In genomic region chr6:139374357-139375238, GRCh38 we compare ENCODE assay signal across 1 cellular context.
TF ChIP-seq lines count a peak whose summit lies in the region.

A gene with protein sequence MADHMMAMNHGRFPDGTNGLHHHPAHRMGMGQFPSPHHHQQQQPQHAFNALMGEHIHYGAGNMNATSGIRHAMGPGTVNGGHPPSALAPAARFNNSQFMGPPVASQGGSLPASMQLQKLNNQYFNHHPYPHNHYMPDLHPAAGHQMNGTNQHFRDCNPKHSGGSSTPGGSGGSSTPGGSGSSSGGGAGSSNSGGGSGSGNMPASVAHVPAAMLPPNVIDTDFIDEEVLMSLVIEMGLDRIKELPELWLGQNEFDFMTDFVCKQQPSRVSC (minus strand): TSS chr6:139374648. CDS start chr6:139373944, 704 bp downstream.

TF ChIP-seq in HepG2, 621 proteins besides CTCF, POLR2A, EP300 and RAD21 (continued from another document and continues in another):
- TF ChIP-seq ZNF782 (CRISPR knock-in tag; IDR thresholded peaks at IDR 0.05; ENCODE audit: borderline replicate concordance) (peak; percentile 83), EHMT2 (IDR thresholded peaks at IDR 0.05; ENCODE audit: borderline replicate concordance, low read depth, low read length) (no peak; the same call in 1 of the 2 replicates), SMARCE1 (IDR thresholded peaks at IDR 0.05; ENCODE audit: borderline replicate concordance) (no peak), HOXA3 (CRISPR knock-in tag; IDR thresholded peaks at IDR 0.05) (peak; percentile 82; the same call in 1 of the 2 replicates), SAP130 (CRISPR knock-in tag; IDR thresholded peaks at IDR 0.05; ENCODE audit: low read depth) (peak; percentile 96), SSRP1 (CRISPR knock-in tag; IDR thresholded peaks at IDR 0.05) (peak; percentile 85), NAIF1 (CRISPR knock-in tag; IDR thresholded peaks at IDR 0.05; ENCODE audit: borderline replicate concordance) (peak; percentile 70; the same call in 1 of the 2 replicates), RXRB (CRISPR knock-in tag; IDR thresholded peaks at IDR 0.05; ENCODE audit: borderline replicate concordance) (peak; percentile 90), PTBP1 (IDR thresholded peaks at IDR 0.05; ENCODE audit: low read depth, low read length, poor library complexity, severe bottlenecking) (peak; percentile 54), ZFP41 (CRISPR knock-in tag; IDR thresholded peaks at IDR 0.05; ENCODE audit: borderline replicate concordance) (peak; percentile 23; the same call in 1 of the 2 replicates), ZNF589 (CRISPR knock-in tag; conservative IDR thresholded peaks at IDR 0.05) (peak; percentile 97), TOE1 (CRISPR knock-in tag; IDR thresholded peaks at IDR 0.05) (peak; percentile 95), ZNF17 (CRISPR knock-in tag; IDR thresholded peaks at IDR 0.05) (peak; percentile 74; the same call in 1 of the 2 replicates), ZNF256 (CRISPR knock-in tag; conservative IDR thresholded peaks at IDR 0.05) (peak; percentile 93), ZNF883 (CRISPR knock-in tag; IDR thresholded peaks at IDR 0.05; ENCODE audit: not compliant biosample characterization) (peak; percentile 93), ATF7 (IDR thresholded peaks at IDR 0.05) (no peak), ATF7 (CRISPR knock-in tag; IDR thresholded peaks at IDR 0.05) (peak; percentile 50; the same call in 1 of the 2 replicates), SIN3B (IDR thresholded peaks at IDR 0.05; ENCODE audit: low read length) (no peak), NFKB2 (CRISPR knock-in tag; IDR thresholded peaks at IDR 0.05; ENCODE audit: borderline replicate concordance) (peak; percentile 58; the same call in 1 of the 2 replicates), ZMYM4 (CRISPR knock-in tag; IDR thresholded peaks at IDR 0.05) (peak; percentile 99), ZSCAN21 (CRISPR knock-in tag; IDR thresholded peaks at IDR 0.05; ENCODE audit: borderline replicate concordance) (0 out of 2 replicates have a peak, but pooled peaks have one; percentile 86), RFX5 (IDR thresholded peaks at IDR 0.05; ENCODE audit: low read depth, low read length) (peak; percentile 55), ZNF562 (CRISPR knock-in tag; IDR thresholded peaks at IDR 0.05; ENCODE audit: borderline replicate concordance) (peak; percentile 88; the same call in 1 of the 2 replicates), RBAK (CRISPR knock-in tag; IDR thresholded peaks at IDR 0.05) (peak; percentile 53), PBX3 (CRISPR knock-in tag; IDR thresholded peaks at IDR 0.05; ENCODE audit: borderline replicate concordance) (no peak), ZBTB7B (CRISPR knock-in tag; IDR thresholded peaks at IDR 0.05) (peak; percentile 86), HIC2 (CRISPR knock-in tag; IDR thresholded peaks at IDR 0.05; ENCODE audit: low read depth) (peak; percentile 78; the same call in 1 of the 2 replicates), JARID2 (CRISPR knock-in tag; IDR thresholded peaks at IDR 0.05; ENCODE audit: insufficient replicate concordance) (peak; percentile 95), SOX5 (CRISPR knock-in tag; IDR thresholded peaks at IDR 0.05; ENCODE audit: borderline replicate concordance) (peak; percentile 87), HMGXB4 (CRISPR knock-in tag; IDR thresholded peaks at IDR 0.05; ENCODE audit: borderline replicate concordance in 1 of 2, low read depth in 1 of 2) (peak; percentile 82 to 90), TEAD3 (CRISPR knock-in tag; optimal IDR thresholded peaks at IDR 0.05; ENCODE audit: borderline replicate concordance) (peak; percentile 85), SIX1 (CRISPR knock-in tag; IDR thresholded peaks at IDR 0.05; ENCODE audit: borderline replicate concordance) (peak; percentile 71), ZNF317 (CRISPR knock-in tag; IDR thresholded peaks at IDR 0.05) (peak; percentile 48; the same call in 1 of the 2 replicates), YEATS2 (CRISPR knock-in tag; IDR thresholded peaks at IDR 0.05; ENCODE audit: borderline replicate concordance) (peak; percentile 84; the same call in 1 of the 2 replicates), HDAC2 (CRISPR knock-in tag; IDR thresholded peaks at IDR 0.05) (peak; percentile 88), ZNF674 (CRISPR knock-in tag; IDR thresholded peaks at IDR 0.05; ENCODE audit: low read depth) (peak; percentile 95), ZBTB8A (CRISPR knock-in tag; IDR thresholded peaks at IDR 0.05; ENCODE audit: borderline replicate concordance, low read depth) (no peak), ZBTB38 (CRISPR knock-in tag; IDR thresholded peaks at IDR 0.05) (peak; percentile 89), ZSCAN31 (CRISPR knock-in tag; IDR thresholded peaks at IDR 0.05; ENCODE audit: low read depth) (peak; percentile 99)
- TF ChIP-seq, protein P1, sequence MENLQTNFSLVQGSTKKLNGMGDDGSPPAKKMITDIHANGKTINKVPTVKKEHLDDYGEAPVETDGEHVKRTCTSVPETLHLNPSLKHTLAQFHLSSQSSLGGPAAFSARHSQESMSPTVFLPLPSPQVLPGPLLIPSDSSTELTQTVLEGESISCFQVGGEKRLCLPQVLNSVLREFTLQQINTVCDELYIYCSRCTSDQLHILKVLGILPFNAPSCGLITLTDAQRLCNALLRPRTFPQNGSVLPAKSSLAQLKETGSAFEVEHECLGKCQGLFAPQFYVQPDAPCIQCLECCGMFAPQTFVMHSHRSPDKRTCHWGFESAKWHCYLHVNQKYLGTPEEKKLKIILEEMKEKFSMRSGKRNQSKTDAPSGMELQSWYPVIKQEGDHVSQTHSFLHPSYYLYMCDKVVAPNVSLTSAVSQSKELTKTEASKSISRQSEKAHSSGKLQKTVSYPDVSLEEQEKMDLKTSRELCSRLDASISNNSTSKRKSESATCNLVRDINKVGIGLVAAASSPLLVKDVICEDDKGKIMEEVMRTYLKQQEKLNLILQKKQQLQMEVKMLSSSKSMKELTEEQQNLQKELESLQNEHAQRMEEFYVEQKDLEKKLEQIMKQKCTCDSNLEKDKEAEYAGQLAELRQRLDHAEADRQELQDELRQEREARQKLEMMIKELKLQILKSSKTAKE (CRISPR knock-in tag; IDR thresholded peaks at IDR 0.05; ENCODE audit: borderline replicate concordance): peak; percentile 74
- TF ChIP-seq, protein P2, sequence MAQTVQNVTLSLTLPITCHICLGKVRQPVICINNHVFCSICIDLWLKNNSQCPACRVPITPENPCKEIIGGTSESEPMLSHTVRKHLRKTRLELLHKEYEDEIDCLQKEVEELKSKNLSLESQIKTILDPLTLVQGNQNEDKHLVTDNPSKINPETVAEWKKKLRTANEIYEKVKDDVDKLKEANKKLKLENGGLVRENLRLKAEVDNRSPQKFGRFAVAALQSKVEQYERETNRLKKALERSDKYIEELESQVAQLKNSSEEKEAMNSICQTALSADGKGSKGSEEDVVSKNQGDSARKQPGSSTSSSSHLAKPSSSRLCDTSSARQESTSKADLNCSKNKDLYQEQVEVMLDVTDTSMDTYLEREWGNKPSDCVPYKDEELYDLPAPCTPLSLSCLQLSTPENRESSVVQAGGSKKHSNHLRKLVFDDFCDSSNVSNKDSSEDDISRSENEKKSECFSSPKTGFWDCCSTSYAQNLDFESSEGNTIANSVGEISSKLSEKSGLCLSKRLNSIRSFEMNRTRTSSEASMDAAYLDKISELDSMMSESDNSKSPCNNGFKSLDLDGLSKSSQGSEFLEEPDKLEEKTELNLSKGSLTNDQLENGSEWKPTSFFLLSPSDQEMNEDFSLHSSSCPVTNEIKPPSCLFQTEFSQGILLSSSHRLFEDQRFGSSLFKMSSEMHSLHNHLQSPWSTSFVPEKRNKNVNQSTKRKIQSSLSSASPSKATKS (CRISPR knock-in tag; IDR thresholded peaks at IDR 0.05): peak; percentile 88; the same call in 1 of the 2 replicates
- TF ChIP-seq, protein P3, sequence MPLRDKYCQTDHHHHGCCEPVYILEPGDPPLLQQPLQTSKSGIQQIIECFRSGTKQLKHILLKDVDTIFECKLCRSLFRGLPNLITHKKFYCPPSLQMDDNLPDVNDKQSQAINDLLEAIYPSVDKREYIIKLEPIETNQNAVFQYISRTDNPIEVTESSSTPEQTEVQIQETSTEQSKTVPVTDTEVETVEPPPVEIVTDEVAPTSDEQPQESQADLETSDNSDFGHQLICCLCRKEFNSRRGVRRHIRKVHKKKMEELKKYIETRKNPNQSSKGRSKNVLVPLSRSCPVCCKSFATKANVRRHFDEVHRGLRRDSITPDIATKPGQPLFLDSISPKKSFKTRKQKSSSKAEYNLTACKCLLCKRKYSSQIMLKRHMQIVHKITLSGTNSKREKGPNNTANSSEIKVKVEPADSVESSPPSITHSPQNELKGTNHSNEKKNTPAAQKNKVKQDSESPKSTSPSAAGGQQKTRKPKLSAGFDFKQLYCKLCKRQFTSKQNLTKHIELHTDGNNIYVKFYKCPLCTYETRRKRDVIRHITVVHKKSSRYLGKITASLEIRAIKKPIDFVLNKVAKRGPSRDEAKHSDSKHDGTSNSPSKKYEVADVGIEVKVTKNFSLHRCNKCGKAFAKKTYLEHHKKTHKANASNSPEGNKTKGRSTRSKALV (CRISPR knock-in tag; IDR thresholded peaks at IDR 0.05): peak; percentile 88
- TF ChIP-seq, protein P4, sequence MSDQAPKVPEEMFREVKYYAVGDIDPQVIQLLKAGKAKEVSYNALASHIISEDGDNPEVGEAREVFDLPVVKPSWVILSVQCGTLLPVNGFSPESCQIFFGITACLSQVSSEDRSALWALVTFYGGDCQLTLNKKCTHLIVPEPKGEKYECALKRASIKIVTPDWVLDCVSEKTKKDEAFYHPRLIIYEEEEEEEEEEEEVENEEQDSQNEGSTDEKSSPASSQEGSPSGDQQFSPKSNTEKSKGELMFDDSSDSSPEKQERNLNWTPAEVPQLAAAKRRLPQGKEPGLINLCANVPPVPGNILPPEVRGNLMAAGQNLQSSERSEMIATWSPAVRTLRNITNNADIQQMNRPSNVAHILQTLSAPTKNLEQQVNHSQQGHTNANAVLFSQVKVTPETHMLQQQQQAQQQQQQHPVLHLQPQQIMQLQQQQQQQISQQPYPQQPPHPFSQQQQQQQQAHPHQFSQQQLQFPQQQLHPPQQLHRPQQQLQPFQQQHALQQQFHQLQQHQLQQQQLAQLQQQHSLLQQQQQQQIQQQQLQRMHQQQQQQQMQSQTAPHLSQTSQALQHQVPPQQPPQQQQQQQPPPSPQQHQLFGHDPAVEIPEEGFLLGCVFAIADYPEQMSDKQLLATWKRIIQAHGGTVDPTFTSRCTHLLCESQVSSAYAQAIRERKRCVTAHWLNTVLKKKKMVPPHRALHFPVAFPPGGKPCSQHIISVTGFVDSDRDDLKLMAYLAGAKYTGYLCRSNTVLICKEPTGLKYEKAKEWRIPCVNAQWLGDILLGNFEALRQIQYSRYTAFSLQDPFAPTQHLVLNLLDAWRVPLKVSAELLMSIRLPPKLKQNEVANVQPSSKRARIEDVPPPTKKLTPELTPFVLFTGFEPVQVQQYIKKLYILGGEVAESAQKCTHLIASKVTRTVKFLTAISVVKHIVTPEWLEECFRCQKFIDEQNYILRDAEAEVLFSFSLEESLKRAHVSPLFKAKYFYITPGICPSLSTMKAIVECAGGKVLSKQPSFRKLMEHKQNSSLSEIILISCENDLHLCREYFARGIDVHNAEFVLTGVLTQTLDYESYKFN (CRISPR knock-in tag; conservative IDR thresholded peaks at IDR 0.05): peak; percentile 64
- TF ChIP-seq, protein P5, sequence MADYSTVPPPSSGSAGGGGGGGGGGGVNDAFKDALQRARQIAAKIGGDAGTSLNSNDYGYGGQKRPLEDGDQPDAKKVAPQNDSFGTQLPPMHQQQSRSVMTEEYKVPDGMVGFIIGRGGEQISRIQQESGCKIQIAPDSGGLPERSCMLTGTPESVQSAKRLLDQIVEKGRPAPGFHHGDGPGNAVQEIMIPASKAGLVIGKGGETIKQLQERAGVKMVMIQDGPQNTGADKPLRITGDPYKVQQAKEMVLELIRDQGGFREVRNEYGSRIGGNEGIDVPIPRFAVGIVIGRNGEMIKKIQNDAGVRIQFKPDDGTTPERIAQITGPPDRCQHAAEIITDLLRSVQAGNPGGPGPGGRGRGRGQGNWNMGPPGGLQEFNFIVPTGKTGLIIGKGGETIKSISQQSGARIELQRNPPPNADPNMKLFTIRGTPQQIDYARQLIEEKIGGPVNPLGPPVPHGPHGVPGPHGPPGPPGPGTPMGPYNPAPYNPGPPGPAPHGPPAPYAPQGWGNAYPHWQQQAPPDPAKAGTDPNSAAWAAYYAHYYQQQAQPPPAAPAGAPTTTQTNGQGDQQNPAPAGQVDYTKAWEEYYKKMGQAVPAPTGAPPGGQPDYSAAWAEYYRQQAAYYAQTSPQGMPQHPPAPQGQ (CRISPR knock-in tag; IDR thresholded peaks at IDR 0.05; ENCODE audit: borderline replicate concordance): no peak
